39 cellular contexts compared by ENCODE assay signal in genomic region chr2:42408009-42408408, GRCh38.
"Had no signal": no experiment of that assay in that cellular context is flagged by ENCODE, and none has a peak within 500 bp of the region (broad histone marks: within the 10 kb centered on the region; RNA-seq: fewer than 3 reads in every experiment).

No MANE protein-coding gene starts in this region.

- H3K36me3 ChIP-seq: adrenal gland, ascending aorta, brain microvascular endothelial cell, breast epithelium, cardiac muscle cell had no signal

- DNase-seq: activated effector memory CD4-positive, alpha-beta T cell treated with anti-CD3 and anti-CD28 coated beads, Interleukin-2, amount 50 U/mL, for 16 hours; activated effector memory CD4-positive, alpha-beta T cell treated with Interleukin-2 at 50 U/mL for 16 hours; activated gamma-delta T cell treated with Interleukin-2 at 50 U/mL for 16 hours; activated naive CD4-positive, alpha-beta T cell; activated naive CD4-positive, alpha-beta T cell treated with anti-CD3 and anti-CD28 coated beads for 36 hours; activated naive CD4-positive, alpha-beta T cell treated with anti-CD3 and anti-CD28 coated beads, Interleukin-2, amount 10 ng/mL, durations not matched to agents 7 days and 5 days; activated naive CD4-positive, alpha-beta T cell treated with anti-CD3 and anti-CD28 coated beads, Interleukin-2, amount 50 U/mL, for 16 hours; activated naive CD4-positive, alpha-beta T cell treated with Interleukin-2 at 50 U/mL for 16 hours; activated naive CD8-positive, alpha-beta T cell treated with anti-CD3 and anti-CD28 coated beads for 36 hours; activated naive CD8-positive, alpha-beta T cell treated with anti-CD3 and anti-CD28 coated beads, Interleukin-2, amount 10 ng/mL, durations not matched to agents 7 days and 5 days; activated naive CD8-positive, alpha-beta T cell treated with anti-CD3 and anti-CD28 coated beads, Interleukin-2, amount 50 U/mL, for 24 hours; activated T-cell treated with anti-CD3 and anti-CD28 coated beads, Interleukin-2, amount 50 U/mL, for 1 hour; activated T-cell treated with anti-CD3 and anti-CD28 coated beads, Interleukin-2, amount 50 U/mL, for 24 hours; activated T-cell treated with anti-CD3 and anti-CD28 coated beads, Interleukin-2, amount 50 U/mL, for 4 hours; activated T-cell treated with anti-CD3 and anti-CD28 coated beads, Interleukin-2, amount 50 U/mL, for 48 hours; activated T-cell treated with anti-CD3 and anti-CD28 coated beads, Interleukin-2, amount 50 U/mL, for 72 hours; adrenal gland; amniotic stem cell; amygdala; anterior cingulate cortex; aorta; body of pancreas; brain microvascular endothelial cell; caudate nucleus; central memory CD4-positive, alpha-beta T cell; cerebellar nuclear complex had no signal

- ATAC-seq: activated naive CD4-positive, alpha-beta T cell treated with anti-CD3 and anti-CD28 coated beads, Interleukin-2, amount 50 U/mL, for 72 hours; activated naive CD8-positive, alpha-beta T cell treated with anti-CD3 and anti-CD28 coated beads, Interleukin-2, amount 50 U/mL, for 24 hours; activated T-cell treated with anti-CD3 and anti-CD28 coated beads, Interleukin-2, amount 50 U/mL, for 4 hours; activated T-cell treated with anti-CD3 and anti-CD28 coated beads, Interleukin-2, amount 50 U/mL, for 72 hours; activated T-helper 17 cell treated with anti-CD3 and anti-CD28 coated beads, Interleukin-2, amount 50 U/mL, for 72 hours; body of pancreas had no signal

- H3K4me3 Mint-ChIP-seq: activated naive CD4-positive, alpha-beta T cell treated with anti-CD3 and anti-CD28 coated beads for 36 hours; activated naive CD4-positive, alpha-beta T cell treated with anti-CD3 and anti-CD28 coated beads, Interleukin-2, amount 10 ng/mL, durations not matched to agents 7 days and 5 days; activated naive CD4-positive, alpha-beta T cell treated with anti-CD3 and anti-CD28 coated beads, Interleukin-2, amount 50 U/mL, for 24 hours; activated naive CD8-positive, alpha-beta T cell; activated naive CD8-positive, alpha-beta T cell treated with anti-CD3 and anti-CD28 coated beads for 36 hours; activated naive CD8-positive, alpha-beta T cell treated with anti-CD3 and anti-CD28 coated beads, Interleukin-2, amount 10 ng/mL, durations not matched to agents 7 days and 5 days; activated naive CD8-positive, alpha-beta T cell treated with anti-CD3 and anti-CD28 coated beads, Interleukin-2, amount 50 U/mL, for 24 hours; activated T-cell treated with anti-CD3 and anti-CD28 coated beads, Interleukin-2, amount 50 U/mL, for 24 hours; activated T-cell treated with anti-CD3 and anti-CD28 coated beads, Interleukin-2, amount 50 U/mL, for 4 hours; activated T-cell treated with anti-CD3 and anti-CD28 coated beads, Interleukin-2, amount 50 U/mL, for 72 hours; activated T-helper 1 cell treated with anti-CD3 and anti-CD28 coated beads, Interleukin-12 subunit alpha, Interleukin-12 subunit beta, Interleukin-2, Interleukin-4 antibody, amounts not matched to agents 30 ng/mL and 10 ng/mL and 1 ng/mL, durations not matched to agents 14 hours and 24 hours and 36 hours; activated T-helper 17 cell treated with anti-CD3 and anti-CD28 coated beads, Interleukin-2, amount 50 U/mL, for 72 hours; brain; central memory CD8-positive, alpha-beta T cell had no signal

- H3K9me3 Mint-ChIP-seq: activated naive CD4-positive, alpha-beta T cell treated with anti-CD3 and anti-CD28 coated beads for 36 hours; activated naive CD4-positive, alpha-beta T cell treated with anti-CD3 and anti-CD28 coated beads, Interleukin-2, amount 10 ng/mL, durations not matched to agents 7 days and 5 days; activated naive CD4-positive, alpha-beta T cell treated with anti-CD3 and anti-CD28 coated beads, Interleukin-2, amount 50 U/mL, for 24 hours; activated naive CD8-positive, alpha-beta T cell treated with anti-CD3 and anti-CD28 coated beads for 36 hours; activated naive CD8-positive, alpha-beta T cell treated with anti-CD3 and anti-CD28 coated beads, Interleukin-2, amount 10 ng/mL, durations not matched to agents 7 days and 5 days; activated naive CD8-positive, alpha-beta T cell treated with anti-CD3 and anti-CD28 coated beads, Interleukin-2, amount 50 U/mL, for 24 hours; activated T-cell treated with anti-CD3 and anti-CD28 coated beads, Interleukin-2, amount 50 U/mL, for 24 hours; activated T-cell treated with anti-CD3 and anti-CD28 coated beads, Interleukin-2, amount 50 U/mL, for 4 hours; activated T-cell treated with anti-CD3 and anti-CD28 coated beads, Interleukin-2, amount 50 U/mL, for 72 hours; activated T-helper 17 cell treated with anti-CD3 and anti-CD28 coated beads, Interleukin-2, amount 50 U/mL, for 72 hours; activated T-helper 2 cell treated with anti-CD3 and anti-CD28 coated beads, Interferon-gamma antibody, Interleukin-2, Interleukin-4, amounts not matched to agents 10 μg/mL and 5 μg/mL and 100 μg/mL, durations not matched to agents 14 hours and 24 hours and 36 hours; brain; central memory CD8-positive, alpha-beta T cell had no signal

- H3K27ac Mint-ChIP-seq: activated naive CD4-positive, alpha-beta T cell treated with anti-CD3 and anti-CD28 coated beads for 36 hours; activated naive CD4-positive, alpha-beta T cell treated with anti-CD3 and anti-CD28 coated beads, Interleukin-2, amount 10 ng/mL, durations not matched to agents 7 days and 5 days; activated naive CD4-positive, alpha-beta T cell treated with anti-CD3 and anti-CD28 coated beads, Interleukin-2, amount 50 U/mL, for 24 hours; activated naive CD4-positive, alpha-beta T cell treated with anti-CD3 and anti-CD28 coated beads, Interleukin-2, amount 50 U/mL, for 72 hours; activated naive CD8-positive, alpha-beta T cell; activated naive CD8-positive, alpha-beta T cell treated with anti-CD3 and anti-CD28 coated beads for 36 hours; activated naive CD8-positive, alpha-beta T cell treated with anti-CD3 and anti-CD28 coated beads, Interleukin-2, amount 10 ng/mL, durations not matched to agents 7 days and 5 days; activated naive CD8-positive, alpha-beta T cell treated with anti-CD3 and anti-CD28 coated beads, Interleukin-2, amount 50 U/mL, for 24 hours; activated T-cell treated with anti-CD3 and anti-CD28 coated beads, Interleukin-2, amount 50 U/mL, for 24 hours; activated T-cell treated with anti-CD3 and anti-CD28 coated beads, Interleukin-2, amount 50 U/mL, for 72 hours; activated T-helper 1 cell treated with anti-CD3 and anti-CD28 coated beads, Interleukin-12 subunit alpha, Interleukin-12 subunit beta, Interleukin-2, Interleukin-4 antibody, amounts not matched to agents 30 ng/mL and 10 ng/mL and 1 ng/mL, durations not matched to agents 14 hours and 24 hours and 36 hours; activated T-helper 17 cell treated with anti-CD3 and anti-CD28 coated beads, Interleukin-2, amount 50 U/mL, for 72 hours; activated T-helper 2 cell treated with anti-CD3 and anti-CD28 coated beads, Interferon-gamma antibody, Interleukin-2, Interleukin-4, amounts not matched to agents 10 μg/mL and 5 μg/mL and 100 μg/mL, durations not matched to agents 14 hours and 24 hours and 36 hours; brain had no signal

- H3K27me3 Mint-ChIP-seq: activated naive CD4-positive, alpha-beta T cell treated with anti-CD3 and anti-CD28 coated beads, Interleukin-2, amount 10 ng/mL, durations not matched to agents 7 days and 5 days; activated naive CD4-positive, alpha-beta T cell treated with anti-CD3 and anti-CD28 coated beads, Interleukin-2, amount 50 U/mL, for 24 hours; activated naive CD8-positive, alpha-beta T cell; activated naive CD8-positive, alpha-beta T cell treated with anti-CD3 and anti-CD28 coated beads for 36 hours; activated naive CD8-positive, alpha-beta T cell treated with anti-CD3 and anti-CD28 coated beads, Interleukin-2, amount 50 U/mL, for 24 hours; activated T-cell treated with anti-CD3 and anti-CD28 coated beads, Interleukin-2, amount 50 U/mL, for 24 hours; activated T-helper 17 cell treated with anti-CD3 and anti-CD28 coated beads, Interleukin-2, amount 50 U/mL, for 72 hours; brain had no signal

- H3K4me1 Mint-ChIP-seq: activated naive CD4-positive, alpha-beta T cell treated with anti-CD3 and anti-CD28 coated beads, Interleukin-2, amount 10 ng/mL, durations not matched to agents 7 days and 5 days; activated naive CD4-positive, alpha-beta T cell treated with anti-CD3 and anti-CD28 coated beads, Interleukin-2, amount 50 U/mL, for 24 hours; activated naive CD8-positive, alpha-beta T cell treated with anti-CD3 and anti-CD28 coated beads for 36 hours; activated naive CD8-positive, alpha-beta T cell treated with anti-CD3 and anti-CD28 coated beads, Interleukin-2, amount 10 ng/mL, durations not matched to agents 7 days and 5 days; activated naive CD8-positive, alpha-beta T cell treated with anti-CD3 and anti-CD28 coated beads, Interleukin-2, amount 50 U/mL, for 24 hours; activated T-helper 17 cell treated with anti-CD3 and anti-CD28 coated beads, Interleukin-2, amount 50 U/mL, for 72 hours; central memory CD8-positive, alpha-beta T cell had no signal

- H3K4me1 ChIP-seq: adrenal gland, ascending aorta, body of pancreas, breast epithelium had no signal

- FAIRE-seq: astrocyte, bronchial epithelial cell had no signal

- H3K27ac ChIP-seq: adrenal gland, ascending aorta, body of pancreas, brain microvascular endothelial cell, breast epithelium, cardiac muscle cell had no signal

- H3K27me3 ChIP-seq: adrenal gland, ascending aorta, body of pancreas, brain microvascular endothelial cell, breast epithelium, cardiac muscle cell had no signal

- H3K4me3 ChIP-seq: adrenal gland, ascending aorta, body of pancreas, breast epithelium, cardiac muscle cell had no signal

- H3K36me3 Mint-ChIP-seq: activated naive CD4-positive, alpha-beta T cell treated with anti-CD3 and anti-CD28 coated beads, Interleukin-2, amount 10 ng/mL, durations not matched to agents 7 days and 5 days; activated naive CD4-positive, alpha-beta T cell treated with anti-CD3 and anti-CD28 coated beads, Interleukin-2, amount 50 U/mL, for 24 hours; activated naive CD4-positive, alpha-beta T cell treated with anti-CD3 and anti-CD28 coated beads, Interleukin-2, amount 50 U/mL, for 72 hours; activated naive CD8-positive, alpha-beta T cell; activated naive CD8-positive, alpha-beta T cell treated with anti-CD3 and anti-CD28 coated beads for 36 hours; activated naive CD8-positive, alpha-beta T cell treated with anti-CD3 and anti-CD28 coated beads, Interleukin-2, amount 10 ng/mL, durations not matched to agents 7 days and 5 days; brain had no signal

- H3K9me3 ChIP-seq: adrenal gland, ascending aorta, body of pancreas, breast epithelium had no signal
